Comparison of ENCODE assay signal across 26 cellular contexts in the genomic region with DNA sequence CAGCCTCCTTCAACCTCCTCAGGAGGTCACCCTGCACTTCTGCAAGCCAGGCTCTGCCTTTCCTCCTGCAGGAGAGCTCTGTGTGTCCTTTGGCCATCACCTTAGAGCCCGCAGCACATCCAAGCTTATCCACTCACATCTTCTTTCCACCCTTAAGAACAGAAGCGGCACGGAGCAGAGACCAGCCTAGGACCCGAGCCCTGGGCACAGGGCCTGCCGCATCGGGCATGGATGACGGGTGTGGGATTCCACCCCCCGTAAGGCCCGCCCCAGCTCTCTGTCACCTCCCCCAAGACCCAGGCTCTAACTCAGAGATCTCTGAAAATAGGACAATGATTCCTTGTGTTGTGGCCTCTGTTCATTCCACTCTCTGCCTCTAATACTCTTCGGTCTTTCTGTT. TPM values are rescaled to one million over a fixed set of nuclear protein-coding genes. Genes with fewer than 3 reads are reported as not detected.
"Had no signal": no experiment of that assay in that cellular context is flagged by ENCODE, and none has a peak within 500 bp of the region (broad histone marks: within the 10 kb centered on the region; RNA-seq: fewer than 3 reads in every experiment).

No MANE protein-coding gene starts in this region.

- H3K27ac Mint-ChIP-seq: natural killer cell had no signal

- H3K9me3 Mint-ChIP-seq: natural killer cell, neural crest cell had no signal

- H3K9me3 ChIP-seq: heart left ventricle, right atrium auricular region, stomach, thoracic aorta, transverse colon had no signal

- H3K27ac ChIP-seq: dorsolateral prefrontal cortex, heart left ventricle, right atrium auricular region, sigmoid colon, skin epidermis, stomach, thoracic aorta, transverse colon had no signal

- H3K27me3 ChIP-seq: right atrium auricular region had no signal

- H3K4me3 Mint-ChIP-seq: natural killer cell, neural crest cell had no signal

- DNase-seq: cortex of kidney; dorsolateral prefrontal cortex; effector CD8-positive, alpha-beta T cell; hippocampal formation; mammary epithelial cell; natural killer cell; nucleus accumbens; sigmoid colon; stimulated activated CD4-positive, alpha-beta T cell treated with anti-CD3 and anti-CD28 coated beads, Interleukin-2, amount 100 ng/mL, for 24 hours; stimulated activated CD4-positive, alpha-beta T cell treated with anti-CD3 and anti-CD28 coated beads, Interleukin-4, amount 100 ng/mL, for 4 hours; stimulated activated naive CD4-positive, alpha-beta T cell; stomach; substantia nigra; transverse colon had no signal

- H3K36me3 Mint-ChIP-seq: natural killer cell had no signal

- H3K4me1 Mint-ChIP-seq: natural killer cell had no signal

- FAIRE-seq: endometrium, frontal cortex, islet of Langerhans had no signal

- H3K4me3 ChIP-seq: dorsolateral prefrontal cortex, heart left ventricle, right atrium auricular region, sigmoid colon, skin epidermis, stomach, thoracic aorta, transverse colon had no signal

- H3K36me3 ChIP-seq: heart left ventricle, right atrium auricular region, sigmoid colon, stomach, thoracic aorta, transverse colon had no signal

- ATAC-seq: esophagus mucosa, heart left ventricle, left lobe of liver, natural killer cell had no signal

- H3K4me1 ChIP-seq: heart left ventricle, right atrium auricular region, sigmoid colon, stomach, transverse colon had no signal

RNA-seq across cellular contexts. Expression of gene PHF21B, which starts 42.1 kb away (rescaled TPM):
- total RNA-seq: esophagus mucosa, glomerular endothelial cell, left lobe of liver, natural killer cell, transverse colon had no signal
- polyA plus RNA-seq: fibroblast of lung, mammary epithelial cell had no signal
